Comparison of ENCODE assay signal across 17 cellular contexts in genomic region chr5:59620535-59621212, GRCh38.
DNase-seq lines count a peak whose midpoint lies in the region; ATAC-seq and TF ChIP-seq lines count a peak whose summit lies in the region.
"Had no signal": no experiment of that assay in that cellular context is flagged by ENCODE, and none has a peak within 500 bp of the region (broad histone marks: within the 10 kb centered on the region; RNA-seq: fewer than 3 reads in every experiment).

No MANE protein-coding gene starts in this region.

- H3K4me3 Mint-ChIP-seq in mesothelial cell of epicardium: no peak overlapping the region
- H3K4me3 Mint-ChIP-seq: activated CD4-positive, alpha-beta memory T cell treated with anti-CD3 and anti-CD28 coated beads for 36 hours had no signal

- H4K20me1 ChIP-seq in DOHH2 (ENCODE audit: control insufficient read depth, insufficient read depth, low read depth, low read length): no peaks in the 10 kb centered on the region
- H4K20me1 ChIP-seq in KMS-11 (ENCODE audit: insufficient read depth): no peaks in the 10 kb centered on the region

- no peak for TF ChIP-seq CTCF in DOHH2 (IDR thresholded peaks at IDR 0.05; ENCODE audit: low read depth, low read length, poor library complexity, severe bottlenecking)
- no peak for TF ChIP-seq CTCF in KMS-11 (conservative IDR thresholded peaks at IDR 0.05; ENCODE audit: low read depth, low read length)
- TF ChIP-seq CTCF in mesothelial cell of epicardium (IDR thresholded peaks at IDR 0.05; ENCODE audit: unreplicated experiment): no peak

- H3K36me3 Mint-ChIP-seq in mesothelial cell of epicardium: peaks cover 11% of the 10 kb centered on the region
- H3K36me3 Mint-ChIP-seq: activated CD4-positive, alpha-beta memory T cell treated with anti-CD3 and anti-CD28 coated beads for 36 hours had no signal

- peaks cover 14% of the 10 kb centered on the region for H3K4me1 ChIP-seq in DOHH2 (ENCODE audit: control insufficient read depth, low read length)
- H3K4me1 ChIP-seq in KMS-11 (ENCODE audit: low read depth, poor library complexity, severe bottlenecking): peaks cover 38% of the 10 kb centered on the region
- H3K4me1 ChIP-seq: parathyroid adenoma had no signal

- no peaks in the 10 kb centered on the region for H3K27me3 ChIP-seq in DOHH2 (ENCODE audit: control insufficient read depth, low read length)
- H3K27me3 ChIP-seq in KMS-11 (ENCODE audit: insufficient read depth, low read depth): no peaks in the 10 kb centered on the region
- H3K27me3 ChIP-seq: BE2C had no signal

- H3F3A ChIP-seq in DOHH2 (ENCODE audit: control insufficient read depth, insufficient read depth): no peaks in the 10 kb centered on the region

- H3K9ac ChIP-seq in KMS-11: no peak overlapping the region
- H3K9ac ChIP-seq: parathyroid adenoma had no signal

- H3K27me3 Mint-ChIP-seq in mesothelial cell of epicardium (ENCODE audit: low read depth): no peaks in the 10 kb centered on the region
- H3K27me3 Mint-ChIP-seq: activated CD4-positive, alpha-beta memory T cell treated with anti-CD3 and anti-CD28 coated beads for 36 hours had no signal

- H3K4me3 ChIP-seq in DOHH2 (ENCODE audit: low read length) (no peak overlapping the region), KMS-11 (IDR thresholded peaks at IDR 0.05; ENCODE audit: insufficient read depth, low read depth, low read length) (no peak overlapping the region)
- H3K4me3 ChIP-seq: smooth muscle cell had no signal

- ATAC-seq in GM19351 (IDR thresholded peaks at IDR 0.05; ENCODE audit: unreplicated experiment): peak; percentile 65
- ATAC-seq in HG03442 (IDR thresholded peaks at IDR 0.05; ENCODE audit: unreplicated experiment): no peak

- peaks cover 4% of the 10 kb centered on the region for H3K9me3 Mint-ChIP-seq in mesothelial cell of epicardium
- H3K9me3 Mint-ChIP-seq: activated CD4-positive, alpha-beta memory T cell treated with anti-CD3 and anti-CD28 coated beads for 36 hours had no signal

- H3K4me2 ChIP-seq in DOHH2 (ENCODE audit: low read length) (peak overlapping the region; percentile 31), KMS-11 (peak overlapping the region; percentile 44)
- H3K4me2 ChIP-seq: smooth muscle cell had no signal

- H2AFZ ChIP-seq in KMS-11 (ENCODE audit: low read depth): peak overlapping the region; percentile 6; the same call in 1 of the 2 replicates
- H2AFZ ChIP-seq: parathyroid adenoma had no signal

- H3K9me3 ChIP-seq in DOHH2 (ENCODE audit: control insufficient read depth, insufficient read depth, low read length): no peaks in the 10 kb centered on the region
- H3K9me3 ChIP-seq: BE2C had no signal

- DNase-seq in foreskin melanocyte (peak; percentile 57), mesothelial cell of epicardium (ENCODE audit: low spot score in 2 of 2, unreplicated experiment in 2 of 2) (no peak)
- DNase-seq in activated T-cell treated with anti-CD3 and anti-CD28 coated beads, Interleukin-2, amount 50 U/mL, for 1 hour: no peak
- no peak for DNase-seq in stimulated activated naive CD4-positive, alpha-beta T cell (lab: John Stamatoyannopoulos, UW)
- DNase-seq: activated CD4-positive, alpha-beta memory T cell treated with anti-CD3 and anti-CD28 coated beads for 36 hours; BE2C; glutamatergic neuron; kidney; NCI-H1436; OCI-M1; stimulated activated naive CD4-positive, alpha-beta T cell treated with Interleukin-2 at 50 U/mL for 16 hours had no signal

- H3K4me1 Mint-ChIP-seq in mesothelial cell of epicardium: peaks cover 10% of the 10 kb centered on the region

- H3K27ac Mint-ChIP-seq in mesothelial cell of epicardium: no peak overlapping the region
- H3K27ac Mint-ChIP-seq: activated CD4-positive, alpha-beta memory T cell treated with anti-CD3 and anti-CD28 coated beads for 36 hours had no signal

- no peaks in the 10 kb centered on the region for H3K9me2 ChIP-seq in DOHH2 (replicated peaks; ENCODE audit: control insufficient read depth, low read length)

- no peaks in the 10 kb centered on the region for H3K79me2 ChIP-seq in DOHH2 (ENCODE audit: control insufficient read depth, low read length)
- no peaks in the 10 kb centered on the region for H3K79me2 ChIP-seq in KMS-11 (ENCODE audit: insufficient read depth, low read depth)
- H3K79me2 ChIP-seq: parathyroid adenoma had no signal

- H3K36me3 ChIP-seq in DOHH2 (ENCODE audit: control insufficient read depth, low read length): no peaks in the 10 kb centered on the region
- no peaks in the 10 kb centered on the region for H3K36me3 ChIP-seq in KMS-11 (ENCODE audit: insufficient read depth)
- H3K36me3 ChIP-seq: BE2C had no signal

- H3K27ac ChIP-seq in DOHH2 (ENCODE audit: low read depth, low read length) (no peak overlapping the region), KMS-11 (no peak overlapping the region; the same call in 1 of the 2 replicates)
- H3K27ac ChIP-seq: parathyroid adenoma had no signal
